ENCODE assay signal across 8 cellular contexts in the genomic region with DNA sequence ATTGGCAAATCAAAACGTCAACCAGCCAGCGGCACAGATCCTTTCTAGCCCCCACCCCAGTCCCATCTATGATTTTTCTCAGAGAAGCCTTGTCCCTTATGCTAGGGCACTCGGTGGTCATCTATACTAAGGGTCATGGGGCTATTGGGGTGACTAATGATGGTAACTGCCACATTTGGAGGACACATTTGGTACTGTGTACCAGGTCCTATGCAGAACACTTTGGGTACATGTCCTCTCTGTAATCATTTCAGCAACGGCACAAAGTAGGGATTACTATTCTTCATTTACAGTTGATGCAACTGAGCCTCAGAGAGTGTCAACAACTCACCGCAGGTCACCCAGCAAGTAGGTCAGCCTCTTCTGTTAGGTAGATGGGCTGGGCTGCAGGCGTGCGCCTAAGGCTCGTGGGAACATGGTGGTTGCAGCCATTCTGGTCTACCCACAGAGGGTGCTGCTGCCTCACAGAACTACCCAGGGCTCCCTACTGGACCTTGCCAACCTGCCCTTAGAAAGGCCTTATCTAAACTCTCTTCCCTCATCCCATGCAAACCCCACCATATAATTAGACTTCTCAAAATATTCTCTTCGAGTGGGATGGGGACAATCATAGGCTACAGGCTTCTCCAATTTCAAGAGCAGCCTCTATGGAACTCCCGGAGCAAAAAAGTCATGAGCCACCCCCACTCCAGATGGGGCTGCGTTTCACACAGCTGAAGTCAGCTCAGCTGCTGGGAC. TPM values are rescaled to one million over a fixed set of nuclear protein-coding genes. Genes with fewer than 3 reads are reported as not detected.
DNase-seq lines count a peak whose midpoint lies in the region; ATAC-seq, FAIRE-seq and TF ChIP-seq lines count a peak whose summit lies in the region.

No MANE protein-coding gene starts in this region.

- H3K4me1 ChIP-seq in A673 (ENCODE audit: insufficient read depth, low read length, poor library complexity, severe bottlenecking) (peaks cover 40% of the 10 kb centered on the region), K562 (replicated peaks in 1 of 2; ENCODE audit: control insufficient read depth in 2 of 2, insufficient read depth in 2 of 2, low read length in 2 of 2) (peaks cover 0 to 5% of the 10 kb centered on the region in 2 experiments; a peak in 3 of 5 replicates), iPS DF 6.9 (ENCODE audit: control insufficient read depth, insufficient read depth, low read length) (peaks cover 3% of the 10 kb centered on the region; the same call in 1 of the 2 replicates), small intestine (ENCODE audit: control insufficient read depth in 2 of 2, insufficient read depth in 1 of 2, low read depth in 1 of 2, low read length in 1 of 2) (no peaks in the 10 kb centered on the region)

- H3K4me3 ChIP-seq in A673 (ENCODE audit: low read depth, low read length, poor library complexity, severe bottlenecking) (peak overlapping the region; percentile 22), K562 (no peak overlapping the region), iPS DF 6.9 (ENCODE audit: low read length) (no peak overlapping the region), small intestine (ENCODE audit: low read depth in 1 of 2, low read length in 2 of 2) (no peak overlapping the region)

- ATAC-seq in K562: peak; percentile 98
- ATAC-seq in HG03442 (IDR thresholded peaks at IDR 0.05; ENCODE audit: unreplicated experiment): no peak

- no peaks in the 10 kb centered on the region for H3K27me3 ChIP-seq in A673 (replicated peaks; ENCODE audit: insufficient read depth, low read depth, low read length, poor library complexity)
- peaks cover 11 to 14% of the 10 kb centered on the region in 2 experiments; a peak in 4 of 5 replicates for H3K27me3 ChIP-seq in K562 (ENCODE audit: control insufficient read depth in 2 of 2, insufficient read depth in 2 of 2, low read length in 2 of 2)
- no peaks in the 10 kb centered on the region for H3K27me3 ChIP-seq in iPS DF 6.9 (ENCODE audit: control insufficient read depth, insufficient read depth, low read length)
- H3K27me3 ChIP-seq in small intestine (ENCODE audit: control insufficient read depth in 2 of 2, insufficient read depth in 2 of 2, low read length in 2 of 2): no peaks in the 10 kb centered on the region

- peak; percentile 85 for DNase-seq in A673 (ENCODE audit: low spot score)
- peak; percentile 37 for DNase-seq in GM04504 (ENCODE audit: low read depth)
- DNase-seq in LHCN-M2 (ENCODE audit: low read depth): peak; percentile 51
- peak; percentile 80 for DNase-seq in RPMI8226
- DNase-seq in K562 (ENCODE audit: extremely low read depth in 1 of 4, low spot score in 3 of 4): peak; percentile 60 to 78 (median 72)
- peak; percentile 70 for DNase-seq in iPS DF 6.9 (ENCODE audit: low read depth, low spot score)
- DNase-seq in small intestine: peak; percentile 64

- CTCF ChIA-PET in A673 (lab: Charles Lee): interaction anchor here (0.8 to 1.2 kb wide), 2 partner anchors 16 to 59 kb away, joined by 4 to 5 read pairs; a partner anchor contains a TSS
- CTCF ChIA-PET in K562 (lab: Yijun Ruan, JAX; ENCODE audit: low intra/inter-chr PET ratio): interaction anchor here (0.6 to 3.0 kb wide), 7 partner anchors 66 to 1763 kb away, joined by 3 to 26 read pairs (median 4); no protein-coding TSS in a partner anchor

- 2% methylated on average over 11 of the region's 11 CpGs for WGBS in K562 (ENCODE audit: insufficient coverage, low coverage, missing lambda C conversion rate)
- no CpG with 5 or more reads among the region's 11 CpGs for WGBS in iPS DF 6.9 (ENCODE audit: insufficient coverage, insufficient read length)
- 31 to 38% (median 32%) methylated on average over 11 of the region's 11 CpGs for WGBS in small intestine, 3 donors

- FAIRE-seq in K562 (lab: Jason Lieb, UNC) (peak; percentile 65), small intestine (lab: Jason Lieb, UNC) (no peak)

- H3K36me3 ChIP-seq in A673 (ENCODE audit: insufficient read depth, low read length, poor library complexity, severe bottlenecking): no peaks in the 10 kb centered on the region
- no peaks in the 10 kb centered on the region for H3K36me3 ChIP-seq in K562 (ENCODE audit: control insufficient read depth, insufficient read depth, low read length)
- H3K36me3 ChIP-seq in iPS DF 6.9 (ENCODE audit: control insufficient read depth, insufficient read depth, low read length): no peaks in the 10 kb centered on the region
- no peaks in the 10 kb centered on the region for H3K36me3 ChIP-seq in small intestine (ENCODE audit: control insufficient read depth in 2 of 2, insufficient read depth in 2 of 2, low read length in 2 of 2)

- TF ChIP-seq CTCF in A673 (conservative IDR thresholded peaks at IDR 0.05; ENCODE audit: low read depth, low read length) (peak; percentile 95), K562 (IDR thresholded peaks at IDR 0.05 in 2 of 3, conservative IDR thresholded peaks at IDR 0.05 in 1 of 3; ENCODE audit: insufficient read depth in 2 of 3, low read depth in 1 of 3, low read length in 3 of 3) (peak; percentile 87 to 96 (median 92))

- H3K9ac ChIP-seq in K562 (ENCODE audit: insufficient read depth in 1 of 2, low read depth in 2 of 2, low read length in 2 of 2): no peak overlapping the region

- H2AFZ ChIP-seq in K562 (ENCODE audit: low read depth, low read length): no peak overlapping the region

- BruUV-seq in A673 (replicated peaks; lab: Mats Ljungman, UMichigan) (no TSS peak), K562 (replicated peaks; lab: Mats Ljungman, UMichigan) (no TSS peak)

- POLR2A ChIA-PET in A673 (lab: Charles Lee; ENCODE audit: low non-redundant PET): no interaction called here
- POLR2A ChIA-PET in K562 (lab: Yijun Ruan, JAX): interaction anchor here (0.6 to 1.0 kb wide), 2 partner anchors 9 to 181 kb away, joined by 3 read pairs; no protein-coding TSS in a partner anchor

- H4K20me1 ChIP-seq in K562 (replicated peaks; ENCODE audit: control insufficient read depth, insufficient read depth, low read length): no peaks in the 10 kb centered on the region

- no peak for TF ChIP-seq POLR2A in K562 (conservative IDR thresholded peaks at IDR 0.05)

- TF ChIP-seq RAD21 in K562 (CRISPR knock-in tag; conservative IDR thresholded peaks at IDR 0.05 in 1 of 2, IDR thresholded peaks at IDR 0.05 in 1 of 2): peak; percentile 79 to 92

- TF ChIP-seq EP300 in K562 (IDR thresholded peaks at IDR 0.05; ENCODE audit: low read length): no peak

- no peak overlapping the region for H3K4me2 ChIP-seq in K562 (ENCODE audit: insufficient read depth, low read length)

- H3K27ac ChIP-seq in A673 (ENCODE audit: low read depth, low read length, poor library complexity, severe bottlenecking): peak overlapping the region; percentile 88
- H3K27ac ChIP-seq in K562 (ENCODE audit: extremely low read depth, low read depth, low read length): no peak overlapping the region
- no peak overlapping the region for H3K27ac ChIP-seq in iPS DF 6.9 (ENCODE audit: low read length)
- no peak overlapping the region for H3K27ac ChIP-seq in small intestine (ENCODE audit: low read depth in 1 of 2, low read length in 1 of 2)

- intact Hi-C loops in A673 (cut with micrococcal nuclease; ENCODE audit: unreplicated experiment): loop anchor here (1.0 to 5.0 kb wide), 6 partner anchors 65 to 433 kb away; no protein-coding TSS in a partner anchor
- intact Hi-C loops in K562 (cut with micrococcal nuclease): loop anchor here (1.0 to 10.0 kb wide), 3 partner anchors 65 to 275 kb away; no protein-coding TSS in a partner anchor

- H3K79me2 ChIP-seq in K562 (ENCODE audit: control insufficient read depth, insufficient read depth, low read length): no peaks in the 10 kb centered on the region

- no peaks in the 10 kb centered on the region for H3K9me1 ChIP-seq in K562 (ENCODE audit: control insufficient read depth, insufficient read depth, low read length)

- no peaks in the 10 kb centered on the region for H3K9me3 ChIP-seq in A673 (ENCODE audit: low read depth, low read length, poor library complexity, severe bottlenecking)
- no peaks in the 10 kb centered on the region for H3K9me3 ChIP-seq in K562 (replicated peaks; ENCODE audit: control insufficient read depth, insufficient read depth, low read depth, low read length)
- no peaks in the 10 kb centered on the region for H3K9me3 ChIP-seq in iPS DF 6.9 (ENCODE audit: control insufficient read depth, insufficient read depth, low read length)
- no peaks in the 10 kb centered on the region for H3K9me3 ChIP-seq in small intestine (ENCODE audit: control insufficient read depth, low read depth)

- in situ Hi-C loops in K562 (cut with MboI): no loop called here

RNA-seq across cellular contexts. Expression of a gene that starts 5.7 kb away (rescaled TPM):
- total RNA-seq in A673 (2021) (207 and 208 TPM in 2 replicates), LHCN-M2 (2014; rRNA removed) (157 and 196 TPM in 2 replicates), K562 (2014; rRNA removed) (351 and 360 TPM in 2 replicates), K562 (2014; rRNA removed; fragmentation: Illumina TruSeq; extraction: Trizol) (396 and 465 TPM in 2 replicates), K562 (2015; rRNA removed; fragmentation: Illumina TruSeq; extraction: Trizol) (365 and 377 TPM in 2 replicates), K562 (2021) (263 and 299 TPM in 2 replicates)
- 104 TPM for polyA plus RNA-seq in LHCN-M2 (2012)
- total RNA-seq in K562 (2011; cell fraction: chromatin; rRNA removed; ENCODE audit: low replicate concordance): 91.4 and 102 TPM in 2 replicates
- total RNA-seq in K562 (2011; cell fraction: nucleolus; rRNA removed): 89.1 and 94.7 TPM in 2 replicates
- total RNA-seq in K562 (2011; cell fraction: nucleoplasm; rRNA removed): 110 and 139 TPM in 2 replicates
- polyA plus RNA-seq in K562 (2011; rRNA removed) (453 and 554 TPM in 2 replicates), K562 (2014; fragmentation: Illumina TruSeq; extraction: Trizol) (373 and 453 TPM in 2 replicates), K562 (2014; fragmentation: Nextera tagmentation; extraction: Ambion mirVana) (100 to 1,000 TPM; 207 to 339 TPM), K562 (2014; rRNA removed) (390 and 400 TPM in 2 replicates), small intestine (100 to 1,000 TPM; 184 to 380 (median 263) TPM)
- 249 and 308 TPM in 2 replicates for polyA plus RNA-seq in K562 (2011; cell fraction: cytosol; rRNA removed)
- 138 and 220 TPM in 2 replicates for polyA plus RNA-seq in K562 (2011; cell fraction: nucleus; rRNA removed)
- 229 and 275 TPM in 2 replicates for polyA plus RNA-seq in K562 (2012)
- 703 TPM in 2 replicates for polyA minus RNA-seq in K562 (2011; rRNA and poly(A)+ RNA removed)
- 133 and 188 TPM in 2 replicates for polyA minus RNA-seq in K562 (2011; cell fraction: cytosol; rRNA and poly(A)+ RNA removed)
- 40.4 and 84.2 TPM in 2 replicates for polyA minus RNA-seq in K562 (2011; cell fraction: nucleus; rRNA and poly(A)+ RNA removed)

RNA-seq across cellular contexts. Expression of a gene that starts 47.8 kb away (rescaled TPM):
- total RNA-seq in A673 (2021) (50.9 and 55.6 TPM in 2 replicates), LHCN-M2 (2014; rRNA removed) (167 and 211 TPM in 2 replicates), K562 (2014; rRNA removed) (23.9 and 40.2 TPM in 2 replicates), K562 (2014; rRNA removed; fragmentation: Illumina TruSeq; extraction: Trizol) (7.8 and 9.9 TPM in 2 replicates), K562 (2015; rRNA removed; fragmentation: Illumina TruSeq; extraction: Trizol) (15.5 and 16.3 TPM in 2 replicates), K562 (2021) (48.3 and 56.3 TPM in 2 replicates)
- 168 TPM for polyA plus RNA-seq in LHCN-M2 (2012)
- total RNA-seq in K562 (2011; cell fraction: chromatin; rRNA removed; ENCODE audit: low replicate concordance): 34.5 and 126 TPM in 2 replicates
- 139 and 151 TPM in 2 replicates for total RNA-seq in K562 (2011; cell fraction: nucleolus; rRNA removed)
- total RNA-seq in K562 (2011; cell fraction: nucleoplasm; rRNA removed): 86.6 and 104 TPM in 2 replicates
- polyA plus RNA-seq in K562 (2011; rRNA removed) (10.5 and 27.2 TPM in 2 replicates), K562 (2014; fragmentation: Illumina TruSeq; extraction: Trizol) (22.0 and 35.5 TPM in 2 replicates), K562 (2014; fragmentation: Nextera tagmentation; extraction: Ambion mirVana) (under 1 TPM; 0.36 to 0.45 TPM), K562 (2014; rRNA removed) (26.3 and 28.5 TPM in 2 replicates), small intestine (10 to 100 TPM; 14.6 to 33.7 (median 16.1) TPM)
- polyA plus RNA-seq in K562 (2011; cell fraction: cytosol; rRNA removed): 21.9 and 44.0 TPM in 2 replicates
- 38.6 and 63.9 TPM in 2 replicates for polyA plus RNA-seq in K562 (2011; cell fraction: nucleus; rRNA removed)
- polyA plus RNA-seq in K562 (2012): 38.5 and 53.3 TPM in 2 replicates
- polyA minus RNA-seq in K562 (2011; rRNA and poly(A)+ RNA removed): 27.1 and 30.6 TPM in 2 replicates
- polyA minus RNA-seq in K562 (2011; cell fraction: cytosol; rRNA and poly(A)+ RNA removed): 65.7 and 89.6 TPM in 2 replicates
- polyA minus RNA-seq in K562 (2011; cell fraction: nucleus; rRNA and poly(A)+ RNA removed): 19.0 and 32.7 TPM in 2 replicates

RNA-seq across cellular contexts. Expression of a gene that starts 59.7 kb away (rescaled TPM):
- total RNA-seq in A673 (2021) (26.4 and 27.7 TPM in 2 replicates), LHCN-M2 (2014; rRNA removed) (0.38 and 0.86 TPM in 2 replicates), K562 (2014; rRNA removed) (not detected in 2 replicates), K562 (2014; rRNA removed; fragmentation: Illumina TruSeq; extraction: Trizol) (not detected in 2 replicates), K562 (2015; rRNA removed; fragmentation: Illumina TruSeq; extraction: Trizol) (not detected in 2 replicates), K562 (2021) (0.11 and 0.13 TPM in 2 replicates)
- 3.9 TPM for polyA plus RNA-seq in LHCN-M2 (2012)
- not detected in 2 replicates for total RNA-seq in K562 (2011; cell fraction: chromatin; rRNA removed; ENCODE audit: low replicate concordance)
- total RNA-seq in K562 (2011; cell fraction: nucleolus; rRNA removed): not detected in 2 replicates
- total RNA-seq in K562 (2011; cell fraction: nucleoplasm; rRNA removed): not detected in 2 replicates
- polyA plus RNA-seq in K562 (2011; rRNA removed) (0.01 TPM in 2 replicates), K562 (2014; fragmentation: Illumina TruSeq; extraction: Trizol) (not detected in 2 replicates), K562 (2014; fragmentation: Nextera tagmentation; extraction: Ambion mirVana) (under 1 TPM; 0.01 TPM), K562 (2014; rRNA removed) (not detected in 2 replicates), small intestine (under 1 TPM in 2 of 3 donors, not detected in 1; 0.28 to 0.54 TPM)
- 0.03 TPM in 1 of 2 replicates, not detected in the other for polyA plus RNA-seq in K562 (2011; cell fraction: cytosol; rRNA removed)
- polyA plus RNA-seq in K562 (2011; cell fraction: nucleus; rRNA removed): not detected in 2 replicates
- 0.05 TPM in 1 of 2 replicates, not detected in the other for polyA plus RNA-seq in K562 (2012)
- not detected in 2 replicates for polyA minus RNA-seq in K562 (2011; rRNA and poly(A)+ RNA removed)
- not detected in 2 replicates for polyA minus RNA-seq in K562 (2011; cell fraction: cytosol; rRNA and poly(A)+ RNA removed)
- not detected in 2 replicates for polyA minus RNA-seq in K562 (2011; cell fraction: nucleus; rRNA and poly(A)+ RNA removed)

Comparison
In these comparisons a context has a peak if more than half of its experiments do, and no peak if none do; other contexts are left out.
1. RNA of a gene that starts 59.7 kb away (total RNA-seq): 26.4 to 27.7 TPM in A673; 0.38 to 0.86 TPM in LHCN-M2 and 0.11 to 0.13 TPM in K562; every median in the first group is over 10 times any median in the second.
2. Peak in every context shown above with its lines, with median percentiles within 50 percentile points of each other: DNase-seq.